ENCODE assay signal across 9 cellular contexts in genomic region chr19:408441-409005, GRCh38. TPM values are rescaled to one million over a fixed set of nuclear protein-coding genes. Genes with fewer than 3 reads are reported as not detected.
DNase-seq lines count a peak whose midpoint lies in the region; ATAC-seq and TF ChIP-seq lines count a peak whose summit lies in the region.
"Had no signal": no experiment of that assay in that cellular context is flagged by ENCODE, and none has a peak within 500 bp of the region (broad histone marks: within the 10 kb centered on the region; RNA-seq: fewer than 3 reads in every experiment).

No MANE protein-coding gene starts in this region.

- H3K9me3 Mint-ChIP-seq in activated CD8-positive, alpha-beta T cell treated with anti-CD3 and anti-CD28 coated beads for 36 hours: no peaks in the 10 kb centered on the region
- no peaks in the 10 kb centered on the region for H3K9me3 Mint-ChIP-seq in activated CD8-positive, alpha-beta T cell treated with anti-CD3 and anti-CD28 coated beads, Interleukin-2, amount 10 ng/mL, durations not matched to agents 7 days and 5 days (ENCODE audit: insufficient read depth)

- H3K27ac ChIP-seq in lower lobe of right lung (no peak overlapping the region), upper lobe of left lung (no peak overlapping the region)
- H3K27ac ChIP-seq: HL-60 had no signal

- H3K4me3 ChIP-seq in astrocyte of the spinal cord (ENCODE audit: low read depth, low read length) (peak overlapping the region; percentile 12), lower lobe of right lung (peak overlapping the region; percentile 55), upper lobe of left lung (peak overlapping the region; percentile 3 to 60 (median 46))

- ATAC-seq in activated CD8-positive, alpha-beta T cell treated with anti-CD3 and anti-CD28 coated beads for 36 hours: peak; percentile 15
- no peak for ATAC-seq in activated CD8-positive, alpha-beta T cell treated with anti-CD3 and anti-CD28 coated beads, Interleukin-2, amount 10 ng/mL, durations not matched to agents 7 days and 5 days
- ATAC-seq in lower lobe of right lung: peak in 1 of 2 donors; percentile 11
- ATAC-seq in upper lobe of left lung (ENCODE audit: low FRiP score in 2 of 2): no peak
- ATAC-seq in GM18502 (IDR thresholded peaks at IDR 0.05; ENCODE audit: poor library complexity, unreplicated experiment): no peak

- H3K9me3 ChIP-seq in lower lobe of right lung: no peaks in the 10 kb centered on the region
- no peaks in the 10 kb centered on the region for H3K9me3 ChIP-seq in upper lobe of left lung

- TF ChIP-seq CTCF in activated CD8-positive, alpha-beta T cell treated with anti-CD3 and anti-CD28 coated beads for 36 hours (IDR thresholded peaks at IDR 0.05): no peak
- TF ChIP-seq CTCF in astrocyte of the spinal cord (IDR thresholded peaks at IDR 0.05; ENCODE audit: low read depth, low read length) (no peak), lower lobe of right lung (IDR thresholded peaks at IDR 0.05) (no peak), upper lobe of left lung (IDR thresholded peaks at IDR 0.05) (no peak)

- in situ Hi-C loops in astrocyte of the spinal cord (cut with HindIII; ENCODE audit: low sequenced_read_pairs): no loop called here

- H3K36me3 Mint-ChIP-seq in activated CD8-positive, alpha-beta T cell treated with anti-CD3 and anti-CD28 coated beads for 36 hours (ENCODE audit: low read depth): no peaks in the 10 kb centered on the region
- H3K36me3 Mint-ChIP-seq in activated CD8-positive, alpha-beta T cell treated with anti-CD3 and anti-CD28 coated beads, Interleukin-2, amount 10 ng/mL, durations not matched to agents 7 days and 5 days (ENCODE audit: low read depth): no peaks in the 10 kb centered on the region

- POLR2A ChIA-PET in activated CD8-positive, alpha-beta T cell treated with anti-CD3 and anti-CD28 coated beads for 36 hours (lab: Charles Lee): interaction anchor here (1.4 kb wide), 1 partner anchor 16 kb away, joined by 3 read pairs; no protein-coding TSS in a partner anchor
- POLR2A ChIA-PET in activated CD8-positive, alpha-beta T cell treated with anti-CD3 and anti-CD28 coated beads, Interleukin-2, amount 10 ng/mL, durations not matched to agents 7 days and 5 days (lab: Charles Lee): no interaction called here

- WGBS in upper lobe of left lung, 2 donors: 0 to 3% methylated on average over 1 to 13 of the region's 41 CpGs

- no peak overlapping the region for H3K4me3 Mint-ChIP-seq in activated CD8-positive, alpha-beta T cell treated with anti-CD3 and anti-CD28 coated beads for 36 hours
- no peak overlapping the region for H3K4me3 Mint-ChIP-seq in activated CD8-positive, alpha-beta T cell treated with anti-CD3 and anti-CD28 coated beads, Interleukin-2, amount 10 ng/mL, durations not matched to agents 7 days and 5 days

- no peak for DNase-seq in activated CD8-positive, alpha-beta T cell treated with anti-CD3 and anti-CD28 coated beads for 36 hours
- DNase-seq in activated CD8-positive, alpha-beta T cell treated with anti-CD3 and anti-CD28 coated beads, Interleukin-2, amount 10 ng/mL, durations not matched to agents 7 days and 5 days: no peak
- no peak for DNase-seq in astrocyte of the spinal cord (ENCODE audit: low read depth, low spot score)
- peak; percentile 43 for DNase-seq in lower lobe of right lung
- DNase-seq in upper lobe of left lung: peak; percentile 20 to 80
- DNase-seq in activated CD4-positive, alpha-beta T cell treated with anti-CD3 and anti-CD28 coated beads for 48 hours: no peak
- no peak for DNase-seq in Ammon's horn (ENCODE audit: low spot score)

- TF ChIP-seq POLR2A in upper lobe of left lung (IDR thresholded peaks at IDR 0.05): no peak

- H3K36me3 ChIP-seq in lower lobe of right lung (no peaks in the 10 kb centered on the region), upper lobe of left lung (no peaks in the 10 kb centered on the region)

- peaks cover 17% of the 10 kb centered on the region for H3K4me1 ChIP-seq in lower lobe of right lung
- peaks cover 19 to 27% (median 22%) of the 10 kb centered on the region in 4 donors for H3K4me1 ChIP-seq in upper lobe of left lung

- peaks cover 12% of the 10 kb centered on the region for H3K27me3 Mint-ChIP-seq in activated CD8-positive, alpha-beta T cell treated with anti-CD3 and anti-CD28 coated beads for 36 hours
- peaks cover 7% of the 10 kb centered on the region for H3K27me3 Mint-ChIP-seq in activated CD8-positive, alpha-beta T cell treated with anti-CD3 and anti-CD28 coated beads, Interleukin-2, amount 10 ng/mL, durations not matched to agents 7 days and 5 days (ENCODE audit: low read depth)

- H3K4me1 Mint-ChIP-seq in activated CD8-positive, alpha-beta T cell treated with anti-CD3 and anti-CD28 coated beads for 36 hours (ENCODE audit: low read depth): peaks cover 6% of the 10 kb centered on the region
- H3K4me1 Mint-ChIP-seq in activated CD8-positive, alpha-beta T cell treated with anti-CD3 and anti-CD28 coated beads, Interleukin-2, amount 10 ng/mL, durations not matched to agents 7 days and 5 days (ENCODE audit: low read depth): peaks cover 4% of the 10 kb centered on the region

- H3K27me3 ChIP-seq in lower lobe of right lung (ENCODE audit: low read depth) (peaks cover 50% of the 10 kb centered on the region), upper lobe of left lung (peaks cover 0 to 27% (median 16%) of the 10 kb centered on the region in 4 donors)

- intact Hi-C loops in activated CD8-positive, alpha-beta T cell treated with anti-CD3 and anti-CD28 coated beads for 36 hours (cut with micrococcal nuclease): no loop called here
- intact Hi-C loops in lower lobe of right lung (cut with DNase I): no loop called here

- no peak overlapping the region for H3K27ac Mint-ChIP-seq in activated CD8-positive, alpha-beta T cell treated with anti-CD3 and anti-CD28 coated beads for 36 hours
- H3K27ac Mint-ChIP-seq in activated CD8-positive, alpha-beta T cell treated with anti-CD3 and anti-CD28 coated beads, Interleukin-2, amount 10 ng/mL, durations not matched to agents 7 days and 5 days: no peak overlapping the region

- TF ChIP-seq EP300 in upper lobe of left lung (IDR thresholded peaks at IDR 0.05): no peak

- CTCF ChIA-PET in activated CD8-positive, alpha-beta T cell treated with anti-CD3 and anti-CD28 coated beads for 36 hours (lab: Charles Lee): interaction anchor here (2.0 kb wide), 1 partner anchor 102 kb away, joined by 6 read pairs; no protein-coding TSS in a partner anchor
- CTCF ChIA-PET in activated CD8-positive, alpha-beta T cell treated with anti-CD3 and anti-CD28 coated beads, Interleukin-2, amount 10 ng/mL, durations not matched to agents 7 days and 5 days (lab: Charles Lee): no interaction called here

RNA-seq across cellular contexts. Expression of gene C2CD4C, which starts 0.4 kb away (rescaled TPM):
- total RNA-seq in activated CD8-positive, alpha-beta T cell treated with anti-CD3 and anti-CD28 coated beads for 36 hours: under 1 TPM; 0.13 to 0.25 TPM
- total RNA-seq in activated CD8-positive, alpha-beta T cell treated with anti-CD3 and anti-CD28 coated beads, Interleukin-2, amount 10 ng/mL, durations not matched to agents 7 days and 5 days: not detected
- 2.2 TPM for total RNA-seq in lower lobe of right lung
- 1 to 10 TPM in 4 of 6 donors, under 1 TPM in 2; 0.76 to 2.1 (median 1.6) TPM for total RNA-seq in upper lobe of left lung

RNA-seq across cellular contexts. Expression of gene SHC2, which starts 52.3 kb away (rescaled TPM):
- total RNA-seq in activated CD8-positive, alpha-beta T cell treated with anti-CD3 and anti-CD28 coated beads for 36 hours: under 1 TPM; 0.25 to 0.45 TPM
- not detected for total RNA-seq in activated CD8-positive, alpha-beta T cell treated with anti-CD3 and anti-CD28 coated beads, Interleukin-2, amount 10 ng/mL, durations not matched to agents 7 days and 5 days
- 24.0 TPM for total RNA-seq in lower lobe of right lung
- total RNA-seq in upper lobe of left lung: 100 to 1,000 TPM in 1 of 6 donors, 10 to 100 TPM in 5; 10.5 to 104 (median 22.5) TPM

Comparison
In these comparisons a context has a peak if more than half of its experiments do, and no peak if none do; other contexts are left out.
1. DNase-seq: peak in lower lobe of right lung (single experiment) and upper lobe of left lung (2 of 2); none in activated CD8-positive, alpha-beta T cell treated with anti-CD3 and anti-CD28 coated beads for 36 hours (single experiment), activated CD8-positive, alpha-beta T cell treated with anti-CD3 and anti-CD28 coated beads, Interleukin-2, amount 10 ng/mL, durations not matched to agents 7 days and 5 days (single experiment), astrocyte of the spinal cord (single experiment), activated CD4-positive, alpha-beta T cell treated with anti-CD3 and anti-CD28 coated beads for 48 hours (single experiment) and Ammon's horn (single experiment).
2. RNA of gene SHC2, which starts 52.3 kb away (total RNA-seq): 10.5 to 104 TPM in upper lobe of left lung and 24.0 TPM in lower lobe of right lung (single experiment); 0.25 to 0.45 TPM in activated CD8-positive, alpha-beta T cell treated with anti-CD3 and anti-CD28 coated beads for 36 hours and not detected in activated CD8-positive, alpha-beta T cell treated with anti-CD3 and anti-CD28 coated beads, Interleukin-2, amount 10 ng/mL, durations not matched to agents 7 days and 5 days; every median in the first group is over 4 times any median in the second.
3. Peak in every context shown above with its lines, with median percentiles within 50 percentile points of each other: H3K4me3 ChIP-seq.